In the genomic region with DNA sequence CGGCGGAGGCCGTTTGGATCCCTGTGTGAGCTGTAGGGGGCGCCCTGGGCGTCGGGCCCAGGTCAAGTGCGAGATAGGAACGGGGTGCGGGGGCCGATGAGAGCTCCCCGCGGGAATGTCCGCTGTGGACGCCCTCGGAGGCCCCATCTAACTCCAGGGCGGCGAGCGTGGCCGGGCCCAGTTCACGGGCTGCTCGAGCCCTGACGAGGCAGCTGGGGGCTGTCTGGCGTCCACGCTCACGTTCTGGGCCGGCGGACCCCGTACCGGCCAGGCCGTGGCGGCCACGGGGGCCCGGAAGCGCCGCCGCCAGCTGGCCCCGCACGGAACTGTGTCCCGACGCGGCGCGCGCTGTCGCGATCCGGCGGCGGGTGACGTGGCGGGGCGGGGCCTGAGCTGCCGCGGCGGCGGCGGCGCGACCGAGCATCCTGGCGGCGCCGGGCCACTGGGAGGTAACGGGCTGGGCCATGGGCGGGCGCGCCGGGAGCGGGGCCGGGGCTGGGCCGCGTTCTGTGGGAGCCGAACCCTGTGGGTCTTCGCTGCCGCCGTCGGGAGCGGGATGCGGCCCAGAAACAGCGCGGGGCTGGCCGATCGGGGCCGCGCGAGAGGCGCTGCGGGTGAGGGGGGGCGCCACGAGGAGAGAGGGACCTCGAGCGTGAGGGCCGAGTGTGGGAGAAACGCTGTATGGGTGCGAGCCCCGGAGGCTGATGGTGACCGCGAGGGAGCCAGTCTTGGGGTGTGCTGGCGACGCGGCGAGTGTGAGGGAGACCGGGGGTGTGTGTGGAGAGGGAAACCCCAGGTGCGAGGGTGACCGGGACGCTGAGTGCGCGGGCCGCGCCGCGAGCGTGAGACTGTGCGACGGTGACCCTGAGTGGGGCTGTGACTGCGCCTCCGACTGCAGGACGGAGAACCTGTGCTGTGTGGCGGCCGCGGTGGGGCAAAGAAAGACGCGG, we compare ENCODE assay signal across 8 cellular contexts. TPM values are rescaled to one million over a fixed set of nuclear protein-coding genes. Genes with fewer than 3 reads are reported as not detected.
DNase-seq lines count a peak whose midpoint lies in the region; ATAC-seq lines count a peak whose summit lies in the region.

A gene (plus strand): TSS at position 399 of the 950 bp plus-strand sequence. CDS start 10,201 bp downstream, outside the sequence.

- POLR2A ChIA-PET in activated CD4-positive, alpha-beta memory T cell treated with anti-CD3 and anti-CD28 coated beads, Interleukin-2, amount 10 ng/mL, durations not matched to agents 7 days and 5 days (lab: Charles Lee), result interaction anchor here (0.7 to 5.0 kb wide), 26 partner anchors 8 to 596 kb away, joined by 3 to 64 read pairs (median 5); a partner anchor contains a TSS

- H3K9me3 Mint-ChIP-seq in activated CD4-positive, alpha-beta memory T cell treated with anti-CD3 and anti-CD28 coated beads, Interleukin-2, amount 10 ng/mL, durations not matched to agents 7 days and 5 days, result no peaks in the 10 kb centered on the region

- peaks cover 48% of the 10 kb centered on the region for H3K4me1 Mint-ChIP-seq in activated CD4-positive, alpha-beta memory T cell treated with anti-CD3 and anti-CD28 coated beads, Interleukin-2, amount 10 ng/mL, durations not matched to agents 7 days and 5 days

- DNase-seq in SIG-M5 treated with dmso at 0.1 percent for 504 hours (lab: John Stamatoyannopoulos, UW; ENCODE audit: unreplicated experiment) (peak; percentile 67), SIG-M5 (lab: John Stamatoyannopoulos, UW) (no peak), NCI-H2227 (lab: John Stamatoyannopoulos, UW; ENCODE audit: unreplicated experiment) (peak; percentile 54), medulla oblongata (ENCODE audit: extremely low spot score) (peak; percentile 65)
- DNase-seq in activated CD4-positive, alpha-beta memory T cell treated with anti-CD3 and anti-CD28 coated beads, Interleukin-2, amount 10 ng/mL, durations not matched to agents 7 days and 5 days, result peak; percentile 87
- peak; percentile 79 for DNase-seq in effector CD4-positive, alpha-beta T cell
- peak; percentile 62 for DNase-seq in stimulated activated CD8-positive, alpha-beta memory T cell treated with anti-CD3 and anti-CD28 coated beads, Interleukin-12 subunit alpha, Interleukin-12 subunit beta, amount 100 ng/mL, for 1 hour (ENCODE audit: low read depth)

- peak within 1 kb of the TSS; percentile 93 for H3K27ac Mint-ChIP-seq in activated CD4-positive, alpha-beta memory T cell treated with anti-CD3 and anti-CD28 coated beads, Interleukin-2, amount 10 ng/mL, durations not matched to agents 7 days and 5 days

- H3K27me3 Mint-ChIP-seq in activated CD4-positive, alpha-beta memory T cell treated with anti-CD3 and anti-CD28 coated beads, Interleukin-2, amount 10 ng/mL, durations not matched to agents 7 days and 5 days, result no peaks in the 10 kb centered on the region

- ATAC-seq in HG02938 (IDR thresholded peaks at IDR 0.05; ENCODE audit: unreplicated experiment), result peak; percentile 60

- H3K36me3 Mint-ChIP-seq in activated CD4-positive, alpha-beta memory T cell treated with anti-CD3 and anti-CD28 coated beads, Interleukin-2, amount 10 ng/mL, durations not matched to agents 7 days and 5 days (ENCODE audit: low read depth), result peaks cover 27% of the 10 kb centered on the region

- CTCF ChIA-PET in activated CD4-positive, alpha-beta memory T cell treated with anti-CD3 and anti-CD28 coated beads, Interleukin-2, amount 10 ng/mL, durations not matched to agents 7 days and 5 days (lab: Charles Lee), result interaction anchor here (0.5 to 7.5 kb wide), 29 partner anchors 9 to 924 kb away, joined by 3 to 285 read pairs (median 5); a partner anchor contains a TSS

- peak within 1 kb of the TSS; percentile 98 for H3K4me3 Mint-ChIP-seq in activated CD4-positive, alpha-beta memory T cell treated with anti-CD3 and anti-CD28 coated beads, Interleukin-2, amount 10 ng/mL, durations not matched to agents 7 days and 5 days

RNA-seq across cellular contexts. Expression of the gene that starts here (rescaled TPM):
- 10 to 100 TPM; 66.7 to 68.9 TPM for total RNA-seq in activated CD4-positive, alpha-beta memory T cell treated with anti-CD3 and anti-CD28 coated beads, Interleukin-2, amount 10 ng/mL, durations not matched to agents 7 days and 5 days
